Comparison of ENCODE assay signal across 20 cellular contexts in the genomic region with DNA sequence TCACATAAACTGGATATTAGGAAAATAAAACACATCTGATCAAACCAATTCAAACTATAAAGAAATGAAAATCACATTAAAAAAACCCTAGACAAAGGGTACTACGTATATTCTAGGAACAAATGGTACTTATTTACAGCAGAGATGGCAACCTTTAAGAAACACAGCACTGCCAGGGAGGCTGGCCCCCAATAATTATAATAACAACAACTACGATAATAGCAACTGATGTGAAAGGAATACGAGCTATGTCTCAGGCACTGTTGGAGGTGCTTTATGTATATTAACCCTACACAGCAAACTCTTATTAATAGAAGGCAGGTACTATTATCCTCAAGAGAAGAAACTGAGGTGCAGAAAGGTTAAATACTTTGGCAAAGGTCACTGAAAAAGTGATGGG.
DNase-seq lines count a peak whose midpoint lies in the region; ATAC-seq and TF ChIP-seq lines count a peak whose summit lies in the region.
"Had no signal": no experiment of that assay in that cellular context is flagged by ENCODE, and none has a peak within 500 bp of the region (broad histone marks: within the 10 kb centered on the region; RNA-seq: fewer than 3 reads in every experiment).

No MANE protein-coding gene starts in this region.

- peaks cover 25 to 66% (median 39%) of the 10 kb centered on the region in 11 experiments; a peak in 21 of 22 replicates for H3K36me3 ChIP-seq in BLaER1 treated with 17β-estradiol and CSF1 and Interleukin-3, amounts not matched to agents 10 nM and 100 nM
- no peaks in the 10 kb centered on the region for H3K36me3 ChIP-seq in GM23338 (ENCODE audit: insufficient read depth)
- H3K36me3 ChIP-seq: BE2C had no signal

- peak overlapping the region in 6 of 11 experiments; percentile 7 to 39 (median 22); a peak in 7 of 22 replicates for H3K4me2 ChIP-seq in BLaER1 treated with 17β-estradiol and CSF1 and Interleukin-3, amounts not matched to agents 10 nM and 100 nM
- peak overlapping the region; percentile 30 for H3K4me2 ChIP-seq in GM23338
- H3K4me2 ChIP-seq: A549 had no signal

- H3K79me2 ChIP-seq in GM23338 (replicated peaks; ENCODE audit: insufficient read depth), result no peaks in the 10 kb centered on the region

- no peaks in the 10 kb centered on the region for H3K27me3 ChIP-seq in BLaER1 treated with 17β-estradiol and CSF1 and Interleukin-3, amounts not matched to agents 10 nM and 100 nM
- no peaks in the 10 kb centered on the region for H3K27me3 ChIP-seq in GM23338 (ENCODE audit: insufficient read depth)
- H3K27me3 ChIP-seq: BE2C had no signal

- H3K9me2 ChIP-seq in GM23338 (ENCODE audit: insufficient read depth), result no peaks in the 10 kb centered on the region

- H3K36me3 Mint-ChIP-seq in GM23338 (ENCODE audit: low read depth) (0 out of 3 replicates have a peak, but pooled peaks cover 6% of the 10 kb centered on the region), nephron progenitor cell (ENCODE audit: low read depth) (peaks cover 73% of the 10 kb centered on the region)

- no peak overlapping the region for H3K4me3 ChIP-seq in BLaER1 treated with 17β-estradiol and CSF1 and Interleukin-3, amounts not matched to agents 10 nM and 100 nM
- no peak overlapping the region for H3K4me3 ChIP-seq in GM23338
- H3K4me3 ChIP-seq: A549 had no signal

- DNase-seq in GM23338 (ENCODE audit: low spot score), result no peak
- DNase-seq in nephron progenitor cell, result no peak
- no peak for DNase-seq in islet precursor cell
- no peak for DNase-seq in stimulated activated CD4-positive, alpha-beta T cell treated with anti-CD3 and anti-CD28 coated beads, Interleukin-2, amount 100 ng/mL, for 24 hours
- no peak for DNase-seq in superior temporal gyrus (ENCODE audit: extremely low spot score)
- DNase-seq: 8988T; ACHN; AML-193; BE2C; CD4-positive, CD25-positive, alpha-beta regulatory T cell; CD8-positive, alpha-beta T cell; DMS53; DMS79 treated with DMSO at 0.1 percent for 48 hours; GF-D8; GOT3; HCEC 1CT had no signal

- peaks cover 0 to 21% (median 16%) of the 10 kb centered on the region in 10 experiments; a peak in 15 of 20 replicates for H3K4me1 ChIP-seq in BLaER1 treated with 17β-estradiol and CSF1 and Interleukin-3, amounts not matched to agents 10 nM and 100 nM
- peaks cover 28% of the 10 kb centered on the region for H3K4me1 ChIP-seq in GM23338 (ENCODE audit: insufficient read depth)
- H3K4me1 ChIP-seq: A549 had no signal

- no peak overlapping the region for H3K27ac ChIP-seq in BLaER1 treated with 17β-estradiol and CSF1 and Interleukin-3, amounts not matched to agents 10 nM and 100 nM
- H3K27ac ChIP-seq in GM23338 (ENCODE audit: low read depth), result no peak overlapping the region
- H3K27ac ChIP-seq: A549, C4-2B had no signal

- TF ChIP-seq CTCF in GM23338 (conservative IDR thresholded peaks at IDR 0.05; ENCODE audit: low read depth in 2 of 2), result no peak
- TF ChIP-seq CTCF in nephron progenitor cell (IDR thresholded peaks at IDR 0.05), result no peak

- peak; percentile 50 for ATAC-seq in GM23338
- peak; percentile 11 for ATAC-seq in HG03354 (IDR thresholded peaks at IDR 0.05; ENCODE audit: poor library complexity, severe bottlenecking, unreplicated experiment)
- ATAC-seq: A549; CD8-positive, alpha-beta T cell had no signal

- H3K9me3 Mint-ChIP-seq in GM23338, result no peaks in the 10 kb centered on the region
- H3K9me3 Mint-ChIP-seq in nephron progenitor cell, result no peaks in the 10 kb centered on the region
- H3K9me3 Mint-ChIP-seq: CD4-positive, CD25-positive, alpha-beta regulatory T cell; CD8-positive, alpha-beta T cell had no signal

- H3K9me3 ChIP-seq in BLaER1 treated with 17β-estradiol and CSF1 and Interleukin-3, amounts not matched to agents 10 nM and 100 nM (replicated peaks in 1 of 11), result no peaks in the 10 kb centered on the region
- H3K9me3 ChIP-seq: A549, BE2C had no signal

- H2AFZ ChIP-seq in GM23338, result no peak overlapping the region

- no peaks in the 10 kb centered on the region for H4K20me1 ChIP-seq in BLaER1 treated with 17β-estradiol and CSF1 and Interleukin-3, amounts not matched to agents 10 nM and 100 nM
- no peaks in the 10 kb centered on the region for H4K20me1 ChIP-seq in GM23338 (replicated peaks; ENCODE audit: insufficient read depth)

- H3K4me1 Mint-ChIP-seq in GM23338, result peaks cover 32% of the 10 kb centered on the region
- H3K4me1 Mint-ChIP-seq in nephron progenitor cell, result peaks cover 5% of the 10 kb centered on the region

- H3K27ac Mint-ChIP-seq in GM23338 (peak overlapping the region; percentile 54; the same call in 1 of the 2 replicates), nephron progenitor cell (peak overlapping the region; percentile 74)
- H3K27ac Mint-ChIP-seq: CD8-positive, alpha-beta T cell had no signal

- no peak overlapping the region for H3K9ac ChIP-seq in BLaER1 treated with 17β-estradiol and CSF1 and Interleukin-3, amounts not matched to agents 10 nM and 100 nM

- no peak overlapping the region for H3K4me3 Mint-ChIP-seq in GM23338
- H3K4me3 Mint-ChIP-seq in nephron progenitor cell, result no peak overlapping the region
- H3K4me3 Mint-ChIP-seq: CD4-positive, CD25-positive, alpha-beta regulatory T cell; CD8-positive, alpha-beta T cell had no signal

- H3K27me3 Mint-ChIP-seq in GM23338 (ENCODE audit: insufficient read depth, low read depth, poor library complexity) (peaks cover 3% of the 10 kb centered on the region), nephron progenitor cell (ENCODE audit: low read depth, poor library complexity) (no peaks in the 10 kb centered on the region)
- H3K27me3 Mint-ChIP-seq: CD4-positive, CD25-positive, alpha-beta regulatory T cell had no signal

- H3F3A ChIP-seq in GM23338 (replicated peaks; ENCODE audit: low read depth), result no peaks in the 10 kb centered on the region

TF ChIP-seq in GM23338, 12 proteins besides CTCF, POLR2A, EP300 and RAD21:
- TF ChIP-seq POLR2AphosphoS5 (IDR thresholded peaks at IDR 0.05; ENCODE audit: low read depth), result no peak
- TF ChIP-seq, protein P1, sequence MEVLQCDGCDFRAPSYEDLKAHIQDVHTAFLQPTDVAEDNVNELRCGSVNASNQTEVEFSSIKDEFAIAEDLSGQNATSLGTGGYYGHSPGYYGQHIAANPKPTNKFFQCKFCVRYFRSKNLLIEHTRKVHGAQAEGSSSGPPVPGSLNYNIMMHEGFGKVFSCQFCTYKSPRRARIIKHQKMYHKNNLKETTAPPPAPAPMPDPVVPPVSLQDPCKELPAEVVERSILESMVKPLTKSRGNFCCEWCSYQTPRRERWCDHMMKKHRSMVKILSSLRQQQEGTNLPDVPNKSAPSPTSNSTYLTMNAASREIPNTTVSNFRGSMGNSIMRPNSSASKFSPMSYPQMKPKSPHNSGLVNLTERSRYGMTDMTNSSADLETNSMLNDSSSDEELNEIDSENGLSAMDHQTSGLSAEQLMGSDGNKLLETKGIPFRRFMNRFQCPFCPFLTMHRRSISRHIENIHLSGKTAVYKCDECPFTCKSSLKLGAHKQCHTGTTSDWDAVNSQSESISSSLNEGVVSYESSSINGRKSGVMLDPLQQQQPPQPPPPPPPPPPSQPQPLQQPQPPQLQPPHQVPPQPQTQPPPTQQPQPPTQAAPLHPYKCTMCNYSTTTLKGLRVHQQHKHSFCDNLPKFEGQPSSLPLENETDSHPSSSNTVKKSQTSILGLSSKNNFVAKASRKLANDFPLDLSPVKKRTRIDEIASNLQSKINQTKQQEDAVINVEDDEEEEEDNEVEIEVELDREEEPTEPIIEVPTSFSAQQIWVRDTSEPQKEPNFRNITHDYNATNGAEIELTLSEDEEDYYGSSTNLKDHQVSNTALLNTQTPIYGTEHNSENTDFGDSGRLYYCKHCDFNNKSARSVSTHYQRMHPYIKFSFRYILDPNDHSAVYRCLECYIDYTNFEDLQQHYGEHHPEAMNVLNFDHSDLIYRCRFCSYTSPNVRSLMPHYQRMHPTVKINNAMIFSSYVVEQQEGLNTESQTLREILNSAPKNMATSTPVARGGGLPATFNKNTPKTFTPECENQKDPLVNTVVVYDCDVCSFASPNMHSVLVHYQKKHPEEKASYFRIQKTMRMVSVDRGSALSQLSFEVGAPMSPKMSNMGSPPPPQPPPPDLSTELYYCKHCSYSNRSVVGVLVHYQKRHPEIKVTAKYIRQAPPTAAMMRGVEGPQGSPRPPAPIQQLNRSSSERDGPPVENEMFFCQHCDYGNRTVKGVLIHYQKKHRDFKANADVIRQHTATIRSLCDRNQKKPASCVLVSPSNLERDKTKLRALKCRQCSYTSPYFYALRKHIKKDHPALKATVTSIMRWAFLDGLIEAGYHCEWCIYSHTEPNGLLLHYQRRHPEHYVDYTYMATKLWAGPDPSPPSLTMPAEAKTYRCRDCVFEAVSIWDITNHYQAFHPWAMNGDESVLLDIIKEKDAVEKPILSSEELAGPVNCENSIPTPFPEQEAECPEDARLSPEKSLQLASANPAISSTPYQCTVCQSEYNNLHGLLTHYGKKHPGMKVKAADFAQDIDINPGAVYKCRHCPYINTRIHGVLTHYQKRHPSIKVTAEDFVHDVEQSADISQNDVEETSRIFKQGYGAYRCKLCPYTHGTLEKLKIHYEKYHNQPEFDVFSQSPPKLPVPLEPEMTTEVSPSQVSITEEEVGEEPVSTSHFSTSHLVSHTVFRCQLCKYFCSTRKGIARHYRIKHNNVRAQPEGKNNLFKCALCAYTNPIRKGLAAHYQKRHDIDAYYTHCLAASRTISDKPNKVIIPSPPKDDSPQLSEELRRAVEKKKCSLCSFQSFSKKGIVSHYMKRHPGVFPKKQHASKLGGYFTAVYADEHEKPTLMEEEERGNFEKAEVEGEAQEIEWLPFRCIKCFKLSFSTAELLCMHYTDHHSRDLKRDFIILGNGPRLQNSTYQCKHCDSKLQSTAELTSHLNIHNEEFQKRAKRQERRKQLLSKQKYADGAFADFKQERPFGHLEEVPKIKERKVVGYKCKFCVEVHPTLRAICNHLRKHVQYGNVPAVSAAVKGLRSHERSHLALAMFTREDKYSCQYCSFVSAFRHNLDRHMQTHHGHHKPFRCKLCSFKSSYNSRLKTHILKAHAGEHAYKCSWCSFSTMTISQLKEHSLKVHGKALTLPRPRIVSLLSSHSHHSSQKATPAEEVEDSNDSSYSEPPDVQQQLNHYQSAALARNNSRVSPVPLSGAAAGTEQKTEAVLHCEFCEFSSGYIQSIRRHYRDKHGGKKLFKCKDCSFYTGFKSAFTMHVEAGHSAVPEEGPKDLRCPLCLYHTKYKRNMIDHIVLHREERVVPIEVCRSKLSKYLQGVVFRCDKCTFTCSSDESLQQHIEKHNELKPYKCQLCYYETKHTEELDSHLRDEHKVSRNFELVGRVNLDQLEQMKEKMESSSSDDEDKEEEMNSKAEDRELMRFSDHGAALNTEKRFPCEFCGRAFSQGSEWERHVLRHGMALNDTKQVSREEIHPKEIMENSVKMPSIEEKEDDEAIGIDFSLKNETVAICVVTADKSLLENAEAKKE (CRISPR knock-in tag; IDR thresholded peaks at IDR 0.05), result no peak
- no peak for TF ChIP-seq CREB1 (CRISPR knock-in tag; IDR thresholded peaks at IDR 0.05; ENCODE audit: low read depth)
- no peak for TF ChIP-seq EZH2 (IDR thresholded peaks at IDR 0.05; ENCODE audit: low read depth, unreplicated experiment)
TF ChIP-seq in GM23338: peak in this region for 0.
